1 cellular context compared by ENCODE assay signal in genomic region chr20:44644384-44645131, GRCh38.
A peak's percentile ranks its signal among the peaks of the same experiment; 100 is the strongest.
TF ChIP-seq lines count a peak whose summit lies in the region.

No MANE protein-coding gene starts in this region.

TF ChIP-seq in GM12878, 131 proteins besides CTCF, POLR2A, EP300 and RAD21 (continues in another document):
- TF ChIP-seq MTA2 (IDR thresholded peaks at IDR 0.05; ENCODE audit: low read depth) (no peak), CBFB (IDR thresholded peaks at IDR 0.05; ENCODE audit: low read depth) (no peak), MYB (IDR thresholded peaks at IDR 0.05; ENCODE audit: borderline replicate concordance, low read depth, low read length) (no peak), E4F1 (IDR thresholded peaks at IDR 0.05; ENCODE audit: borderline replicate concordance, partially characterized antibody) (no peak), SKIL (IDR thresholded peaks at IDR 0.05; ENCODE audit: low read depth, poor library complexity, severe bottlenecking) (no peak), IKZF1 (conservative IDR thresholded peaks at IDR 0.05) (peak; percentile 79), PBX3 (IDR thresholded peaks at IDR 0.05; ENCODE audit: insufficient replicate concordance, low read depth, low read length) (peak; percentile 39), MTA3 (IDR thresholded peaks at IDR 0.05; ENCODE audit: borderline replicate concordance, low read length) (no peak), ZNF687 (IDR thresholded peaks at IDR 0.05) (peak; percentile 73), WRNIP1 (IDR thresholded peaks at IDR 0.05; ENCODE audit: borderline replicate concordance, low read depth, low read length) (no peak), REST (IDR thresholded peaks at IDR 0.05; ENCODE audit: low read depth, low read length) (no peak), RELA (IDR thresholded peaks at IDR 0.05; ENCODE audit: borderline replicate concordance, partially characterized antibody) (no peak), MYC (IDR thresholded peaks at IDR 0.05; ENCODE audit: insufficient read depth, insufficient read length, insufficient replicate concordance, low read length, severe bottlenecking) (no peak), IKZF2 (IDR thresholded peaks at IDR 0.05) (peak; percentile 68 to 71), HDGF (IDR thresholded peaks at IDR 0.05) (peak; percentile 20; the same call in 1 of the 2 replicates), BACH1 (IDR thresholded peaks at IDR 0.05; ENCODE audit: borderline replicate concordance) (no peak; the same call in 1 of the 2 replicates), PML (IDR thresholded peaks at IDR 0.05; ENCODE audit: low read length) (no peak), SRF (IDR thresholded peaks at IDR 0.05; ENCODE audit: low read depth in 2 of 2, low read length in 2 of 2) (no peak), STAT1 (conservative IDR thresholded peaks at IDR 0.05) (no peak), FOXM1 (IDR thresholded peaks at IDR 0.05; ENCODE audit: low read depth, low read length) (no peak), NR2C1 (IDR thresholded peaks at IDR 0.05) (no peak), RCOR1 (conservative IDR thresholded peaks at IDR 0.05; ENCODE audit: low read depth, low read length) (no peak), CHD2 (IDR thresholded peaks at IDR 0.05; ENCODE audit: borderline replicate concordance, low read depth, low read length) (no peak), SIX5 (IDR thresholded peaks at IDR 0.05; ENCODE audit: low read depth, low read length, severe bottlenecking) (no peak), ZBTB33 (IDR thresholded peaks at IDR 0.05) (no peak), CREM (IDR thresholded peaks at IDR 0.05; ENCODE audit: low read depth) (no peak), NFIC (IDR thresholded peaks at IDR 0.05; ENCODE audit: low read depth, low read length) (no peak), HDAC2 (IDR thresholded peaks at IDR 0.05) (no peak), PAX8 (IDR thresholded peaks at IDR 0.05) (no peak), POU2F2 (IDR thresholded peaks at IDR 0.05; ENCODE audit: borderline replicate concordance, low read depth, low read length) (peak; percentile 41; the same call in 1 of the 3 replicates), PRDM15 (CRISPR knock-in tag; IDR thresholded peaks at IDR 0.05) (no peak), TBL1XR1 (IDR thresholded peaks at IDR 0.05; ENCODE audit: low read depth, low read length) (no peak), TCF7 (IDR thresholded peaks at IDR 0.05; ENCODE audit: borderline replicate concordance) (no peak), YBX1 (IDR thresholded peaks at IDR 0.05) (no peak), EGR1 (IDR thresholded peaks at IDR 0.05; ENCODE audit: borderline replicate concordance in 1 of 2, low read depth in 2 of 2, low read length in 2 of 2) (no peak), ETV6 (conservative IDR thresholded peaks at IDR 0.05 in 1 of 2, IDR thresholded peaks at IDR 0.05 in 1 of 2; ENCODE audit: borderline replicate concordance in 1 of 2, low read depth in 1 of 2) (peak in 1 of 2 experiments; percentile 45; a peak in 1 of 4 replicates), NRF1 (conservative IDR thresholded peaks at IDR 0.05; ENCODE audit: low read depth, low read length) (no peak), SPI1 (IDR thresholded peaks at IDR 0.05; ENCODE audit: borderline replicate concordance, insufficient read depth, low read depth, low read length) (0 out of 2 replicates have a peak, but pooled peaks have one; percentile 22), ASH2L (IDR thresholded peaks at IDR 0.05; ENCODE audit: borderline replicate concordance, low read depth) (no peak), SUPT20H (IDR thresholded peaks at IDR 0.05; ENCODE audit: borderline replicate concordance, control insufficient read depth, low read depth, low read length) (no peak), ZSCAN29 (IDR thresholded peaks at IDR 0.05) (no peak)
